ENCODE assay signal across 1 cellular context in the genomic region with DNA sequence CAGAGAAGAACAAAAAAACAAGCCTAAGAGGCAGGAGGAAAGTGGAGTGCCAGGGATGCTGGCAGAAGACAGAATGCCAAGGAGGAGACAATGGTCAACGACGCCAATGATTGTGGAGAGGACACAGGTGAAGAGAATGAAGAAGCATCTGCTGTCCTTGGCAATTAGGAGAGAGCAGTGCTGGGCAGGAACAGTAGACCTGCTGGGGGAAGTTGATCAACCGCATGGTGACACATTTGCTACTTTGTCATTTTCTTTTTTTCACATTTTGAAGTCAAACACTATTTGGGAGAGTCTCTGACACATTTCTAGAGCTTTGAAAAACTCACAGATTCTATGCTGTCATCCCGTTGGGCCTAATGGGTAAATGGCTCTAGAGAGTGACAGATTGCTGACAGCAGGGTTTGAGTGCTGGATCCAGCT.
TF ChIP-seq lines count a peak whose summit lies in the region.

No MANE protein-coding gene starts in this region.

TF ChIP-seq in H1, 55 proteins besides CTCF, POLR2A, EP300 and RAD21 (continued from another document):
- TF ChIP-seq EZH2 (IDR thresholded peaks at IDR 0.05; ENCODE audit: low read depth, low read length, severe bottlenecking) (no peak), SP1 (IDR thresholded peaks at IDR 0.05; ENCODE audit: low read depth, low read length) (no peak), SIRT6 (IDR thresholded peaks at IDR 0.05; ENCODE audit: low read length) (no peak), NANOG (IDR thresholded peaks at IDR 0.05; ENCODE audit: insufficient read depth, low read depth, low read length, poor library complexity, severe bottlenecking) (no peak), JUN (IDR thresholded peaks at IDR 0.05; ENCODE audit: low read depth, low read length) (no peak), MAFK (IDR thresholded peaks at IDR 0.05; ENCODE audit: low read depth, low read length) (no peak)
